1 cellular context compared by ENCODE assay signal in the genomic region with DNA sequence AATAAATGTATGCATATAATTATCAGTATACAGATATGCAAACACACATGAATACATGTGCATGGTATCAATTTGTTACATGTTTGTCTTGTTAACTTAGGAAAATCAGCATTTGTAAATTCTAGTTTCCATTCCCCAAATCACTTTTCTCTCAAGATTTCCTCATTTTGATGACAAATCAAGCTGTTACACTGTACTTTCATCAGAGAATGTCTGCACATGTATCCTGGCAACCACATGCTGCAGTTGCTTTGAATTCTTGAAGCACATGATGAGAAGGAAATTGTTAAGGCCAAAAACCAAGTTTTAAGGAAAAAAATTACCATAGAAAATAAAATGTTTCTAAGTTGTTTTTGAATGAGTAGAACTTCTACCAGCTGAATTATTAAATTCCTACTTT.
TF ChIP-seq lines count a peak whose summit lies in the region.

No MANE protein-coding gene starts in this region.

TF ChIP-seq in SK-N-SH, 30 proteins besides CTCF, POLR2A, EP300 and RAD21 (continued from another document):
- TF ChIP-seq USF1 (IDR thresholded peaks at IDR 0.05; ENCODE audit: borderline replicate concordance, low read depth) = no peak
- no peak for TF ChIP-seq TAF1 (IDR thresholded peaks at IDR 0.05; ENCODE audit: borderline replicate concordance, low read depth, low read length)
- TF ChIP-seq SMC3 (IDR thresholded peaks at IDR 0.05; ENCODE audit: low read depth, low read length) = no peak
